ENCODE assay signal across 8 cellular contexts in genomic region chr12:52156757-52157565, GRCh38. TPM values are rescaled to one million over a fixed set of nuclear protein-coding genes. Genes with fewer than 3 reads are reported as not detected.
DNase-seq lines count a peak whose midpoint lies in the region; ATAC-seq and TF ChIP-seq lines count a peak whose summit lies in the region.

No MANE protein-coding gene starts in this region.

- TF ChIP-seq CTCF in Caco-2 (IDR thresholded peaks at IDR 0.05; ENCODE audit: insufficient read depth in 1 of 2, low read depth in 1 of 2, low read length in 1 of 2, severe bottlenecking in 1 of 2, unreplicated experiment in 1 of 2) (peak; percentile 94 to 95), HL-60 (IDR thresholded peaks at IDR 0.05; ENCODE audit: insufficient read depth, low read length) (peak; percentile 85), fibroblast of the aortic adventitia (IDR thresholded peaks at IDR 0.05; ENCODE audit: insufficient read depth, low read length) (peak; percentile 97), thoracic aorta (IDR thresholded peaks at IDR 0.05) (peak; percentile 97)

- POLR2A ChIA-PET in Caco-2 (lab: Charles Lee): no interaction called here

- intact Hi-C loops in Caco-2 (cut with micrococcal nuclease; ENCODE audit: unreplicated experiment): loop anchor here (1.0 to 5.0 kb wide), 5 partner anchors 150 to 723 kb away; no protein-coding TSS in a partner anchor
- intact Hi-C loops in activated T-helper 1 cell treated with anti-CD3 and anti-CD28 coated beads, Interleukin-12 subunit alpha, Interleukin-12 subunit beta, Interleukin-2, Interleukin-4 antibody, amounts not matched to agents 30 ng/mL and 10 ng/mL and 1 ng/mL, durations not matched to agents 14 hours and 24 hours and 36 hours (cut with micrococcal nuclease): loop anchor here (1.0 to 5.0 kb wide), 5 partner anchors 170 to 825 kb away; no protein-coding TSS in a partner anchor

- H3K27me3 Mint-ChIP-seq in Caco-2 (ENCODE audit: insufficient read depth, unreplicated experiment): no peaks in the 10 kb centered on the region
- no peaks in the 10 kb centered on the region for H3K27me3 Mint-ChIP-seq in activated T-helper 1 cell treated with anti-CD3 and anti-CD28 coated beads, Interleukin-12 subunit alpha, Interleukin-12 subunit beta, Interleukin-2, Interleukin-4 antibody, amounts not matched to agents 30 ng/mL and 10 ng/mL and 1 ng/mL, durations not matched to agents 14 hours and 24 hours and 36 hours (ENCODE audit: insufficient read depth)

- no peaks in the 10 kb centered on the region for H3K36me3 Mint-ChIP-seq in Caco-2 (ENCODE audit: insufficient read depth, unreplicated experiment)
- no peaks in the 10 kb centered on the region for H3K36me3 Mint-ChIP-seq in activated T-helper 1 cell treated with anti-CD3 and anti-CD28 coated beads, Interleukin-12 subunit alpha, Interleukin-12 subunit beta, Interleukin-2, Interleukin-4 antibody, amounts not matched to agents 30 ng/mL and 10 ng/mL and 1 ng/mL, durations not matched to agents 14 hours and 24 hours and 36 hours (ENCODE audit: low read depth)

- ATAC-seq in thoracic aorta (ENCODE audit: insufficient number of reproducible peaks, low FRiP score, low read depth): no peak
- ATAC-seq in HG02885 (IDR thresholded peaks at IDR 0.05; ENCODE audit: poor library complexity, unreplicated experiment): no peak

- BruUV-seq in Caco-2 (replicated peaks; lab: Mats Ljungman, UMichigan): no TSS peak

- H3K27me3 ChIP-seq in Caco-2 (replicated peaks; ENCODE audit: control insufficient read depth, insufficient read depth, low read length): no peaks in the 10 kb centered on the region
- no peaks in the 10 kb centered on the region for H3K27me3 ChIP-seq in HL-60 (ENCODE audit: insufficient read depth, poor library complexity, severe bottlenecking)
- no peaks in the 10 kb centered on the region for H3K27me3 ChIP-seq in thoracic aorta (replicated peaks; ENCODE audit: insufficient read depth)

- H3K4me3 Mint-ChIP-seq in Caco-2 (ENCODE audit: unreplicated experiment): no peak overlapping the region
- no peak overlapping the region for H3K4me3 Mint-ChIP-seq in activated T-helper 1 cell treated with anti-CD3 and anti-CD28 coated beads, Interleukin-12 subunit alpha, Interleukin-12 subunit beta, Interleukin-2, Interleukin-4 antibody, amounts not matched to agents 30 ng/mL and 10 ng/mL and 1 ng/mL, durations not matched to agents 14 hours and 24 hours and 36 hours

- H3K9me3 ChIP-seq in Caco-2 (no peaks in the 10 kb centered on the region), thoracic aorta (no peaks in the 10 kb centered on the region)

- H3K27ac ChIP-seq in HL-60 (replicated peaks) (no peak overlapping the region), thoracic aorta (no peak overlapping the region)

- H3K4me1 ChIP-seq in Caco-2: peaks cover 5% of the 10 kb centered on the region; the same call in 1 of the 2 replicates
- peaks cover 4 to 7% of the 10 kb centered on the region in 2 donors for H3K4me1 ChIP-seq in thoracic aorta (ENCODE audit: control insufficient read depth in 1 of 2, low read depth in 2 of 2)

- CTCF ChIA-PET in Caco-2 (lab: Charles Lee): interaction anchor here (0.5 to 2.3 kb wide), 15 partner anchors 8 to 824 kb away, joined by 3 to 21 read pairs (median 4); partner anchors contain the start of gene KRT85

- H3K36me3 ChIP-seq in Caco-2 (ENCODE audit: control insufficient read depth, insufficient read depth, low read length): no peaks in the 10 kb centered on the region
- no peaks in the 10 kb centered on the region for H3K36me3 ChIP-seq in thoracic aorta

- no peaks in the 10 kb centered on the region for H3K4me1 Mint-ChIP-seq in Caco-2 (ENCODE audit: low read depth, unreplicated experiment)
- peaks cover 22% of the 10 kb centered on the region for H3K4me1 Mint-ChIP-seq in activated T-helper 1 cell treated with anti-CD3 and anti-CD28 coated beads, Interleukin-12 subunit alpha, Interleukin-12 subunit beta, Interleukin-2, Interleukin-4 antibody, amounts not matched to agents 30 ng/mL and 10 ng/mL and 1 ng/mL, durations not matched to agents 14 hours and 24 hours and 36 hours (ENCODE audit: low read depth)

- no peak overlapping the region for H3K27ac Mint-ChIP-seq in Caco-2 (ENCODE audit: unreplicated experiment)
- no peak overlapping the region for H3K27ac Mint-ChIP-seq in activated T-helper 1 cell treated with anti-CD3 and anti-CD28 coated beads, Interleukin-12 subunit alpha, Interleukin-12 subunit beta, Interleukin-2, Interleukin-4 antibody, amounts not matched to agents 30 ng/mL and 10 ng/mL and 1 ng/mL, durations not matched to agents 14 hours and 24 hours and 36 hours

- DNase-seq in Caco-2 (peak; percentile 82 to 88), HL-60 (ENCODE audit: low read depth in 1 of 2, low spot score in 1 of 2) (peak; percentile 41 to 68), fibroblast of the aortic adventitia (ENCODE audit: low read depth) (peak; percentile 67), nucleus accumbens (lab: John Stamatoyannopoulos, UW) (peak in 50 of 56 donors; percentile 4 to 86 (median 44)), thoracic aorta (ENCODE audit: low spot score) (peak; percentile 35)
- DNase-seq in activated T-helper 1 cell treated with anti-CD3 and anti-CD28 coated beads, Interleukin-12 subunit alpha, Interleukin-12 subunit beta, Interleukin-2, Interleukin-4 antibody, amounts not matched to agents 30 ng/mL and 10 ng/mL and 1 ng/mL, durations not matched to agents 14 hours and 24 hours and 36 hours (ENCODE audit: low spot score): peak; percentile 67

- H3K9me3 Mint-ChIP-seq in Caco-2 (ENCODE audit: unreplicated experiment): no peaks in the 10 kb centered on the region
- H3K9me3 Mint-ChIP-seq in activated T-helper 1 cell treated with anti-CD3 and anti-CD28 coated beads, Interleukin-12 subunit alpha, Interleukin-12 subunit beta, Interleukin-2, Interleukin-4 antibody, amounts not matched to agents 30 ng/mL and 10 ng/mL and 1 ng/mL, durations not matched to agents 14 hours and 24 hours and 36 hours: no peaks in the 10 kb centered on the region

- H3K4me3 ChIP-seq in Caco-2 (ENCODE audit: low read depth, low read length): no peak overlapping the region
- H3K4me3 ChIP-seq in HL-60 (replicated peaks; ENCODE audit: insufficient read depth, low read length): no peak overlapping the region
- H3K4me3 ChIP-seq in fibroblast of the aortic adventitia (ENCODE audit: low read depth, low read length): no peak overlapping the region
- H3K4me3 ChIP-seq in thoracic aorta: no peak overlapping the region

TF ChIP-seq in PFSK-1, 5 proteins besides CTCF, POLR2A, EP300 and RAD21:
- TF ChIP-seq REST (IDR thresholded peaks at IDR 0.05; ENCODE audit: insufficient read depth in 1 of 2, low read depth in 2 of 2, low read length in 2 of 2) (no peak), SIN3A (IDR thresholded peaks at IDR 0.05; ENCODE audit: borderline replicate concordance, insufficient read depth, low read length) (no peak), FOXP2 (optimal IDR thresholded peaks at IDR 0.05; ENCODE audit: borderline replicate concordance, extremely low read depth, extremely low read length, insufficient read depth) (peak; percentile 34), POLR2AphosphoS5 (IDR thresholded peaks at IDR 0.05; ENCODE audit: low read depth, low read length) (no peak)

RNA-seq across cellular contexts. Expression of gene KRT80, which starts 34.9 kb away (rescaled TPM):
- total RNA-seq in Caco-2 (2022): 0.26 and 0.29 TPM in 2 replicates
- polyA plus RNA-seq in PFSK-1 (2012; ENCODE audit: insufficient read length, low read depth): not detected
- not detected in 2 replicates for total RNA-seq in activated T-helper 1 cell treated with anti-CD3 and anti-CD28 coated beads, Interleukin-12 subunit alpha, Interleukin-12 subunit beta, Interleukin-2, Interleukin-4 antibody, amounts not matched to agents 30 ng/mL and 10 ng/mL and 1 ng/mL, durations not matched to agents 14 hours and 24 hours and 36 hours
- 0.25 and 0.36 TPM in 2 replicates for total RNA-seq in fibroblast of the aortic adventitia (ENCODE audit: low replicate concordance)
- total RNA-seq in thoracic aorta: under 1 TPM; 0.21 to 0.41 TPM

Comparison
In these comparisons a context has a peak if more than half of its experiments do, and no peak if none do; other contexts are left out.
1. DNase-seq: peak in every context shown above with its lines; median percentile 85 in Caco-2; 67 in activated T-helper 1 cell treated with anti-CD3 and anti-CD28 coated beads, Interleukin-12 subunit alpha, Interleukin-12 subunit beta, Interleukin-2, Interleukin-4 antibody, amounts not matched to agents 30 ng/mL and 10 ng/mL and 1 ng/mL, durations not matched to agents 14 hours and 24 hours and 36 hours; 67 in fibroblast of the aortic adventitia; 54 in HL-60; 44 in nucleus accumbens; 35 in thoracic aorta.